ENCODE assay signal across 21 cellular contexts in the genomic region with DNA sequence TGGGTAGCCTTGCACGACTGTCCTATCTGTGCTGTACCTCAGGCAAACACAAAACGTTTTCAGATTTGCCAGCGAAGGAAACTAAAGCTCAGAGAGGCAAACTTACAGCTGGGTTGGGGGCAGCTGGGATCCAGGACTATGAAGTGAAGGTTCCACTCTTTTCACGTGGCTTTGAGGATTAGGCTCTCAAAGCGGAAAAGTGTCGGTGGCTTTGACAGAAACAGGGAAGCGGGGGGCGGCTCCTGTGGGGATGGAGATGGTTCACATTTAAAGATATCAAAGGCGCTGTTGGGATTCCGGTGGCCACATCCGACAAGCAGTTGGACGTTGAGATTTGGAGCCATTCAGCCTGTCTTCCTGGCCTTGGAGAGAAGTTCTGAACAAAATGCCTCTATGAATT.
"Had no signal": no experiment of that assay in that cellular context is flagged by ENCODE, and none has a peak within 500 bp of the region (broad histone marks: within the 10 kb centered on the region; RNA-seq: fewer than 3 reads in every experiment).

No MANE protein-coding gene starts in this region.

- DNase-seq: KBM-7, MV-4-11, NCI-H1048, NCI-H1105, NCI-H1417, NCI-H1436 treated with DMSO at 0.1 percent for 48 hours, NCI-H1694 treated with DMSO at 0.1 percent for 48 hours, NCI-H1930, NCI-H2081, NCI-H2107, NCI-H2171, NCI-H226, NCI-H446, NCI-H510A, NCI-H524 treated with DMSO at 0.1 percent for 48 hours, NCI-H69, NCI-H774, Right ventricle myocardium superior, RPMI8226, SIG-M5 had no signal

- FAIRE-seq: RCC 7860 had no signal
